In the genomic region with DNA sequence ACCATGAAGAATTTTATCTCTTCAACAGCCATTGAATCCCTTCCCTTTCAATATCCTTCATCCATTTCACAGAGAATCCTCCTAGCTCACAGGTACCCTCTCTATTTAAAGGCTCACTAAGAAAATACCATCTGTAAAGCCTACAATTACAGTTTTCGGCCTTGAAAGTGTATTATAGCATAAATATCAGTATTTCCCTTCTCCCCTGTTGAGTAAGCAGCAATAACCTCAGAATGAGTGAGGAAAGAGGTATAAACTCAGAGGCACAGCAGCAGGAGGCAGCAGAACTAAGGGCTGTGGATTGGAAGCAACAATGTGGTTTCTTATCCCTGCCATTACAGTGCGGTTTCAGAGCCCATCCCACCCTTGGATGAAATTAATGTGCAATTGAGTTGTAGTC, we compare ENCODE assay signal across 25 cellular contexts.
"Had no signal": no experiment of that assay in that cellular context is flagged by ENCODE, and none has a peak within 500 bp of the region (broad histone marks: within the 10 kb centered on the region; RNA-seq: fewer than 3 reads in every experiment).

No MANE protein-coding gene starts in this region.

- H3K9me3 ChIP-seq: colonic mucosa, esophagus muscularis mucosa, gastrocnemius medialis, gastroesophageal sphincter had no signal

- H3K27ac ChIP-seq: colonic mucosa, coronary artery, epithelial cell of prostate, esophagus muscularis mucosa, esophagus squamous epithelium, foreskin keratinocyte, gastrocnemius medialis, gastroesophageal sphincter, heart left ventricle, heart right ventricle had no signal

- ATAC-seq: effector memory CD8-positive, alpha-beta T cell; esophagus mucosa; foreskin keratinocyte; gastrocnemius medialis; gastroesophageal sphincter; heart left ventricle; heart right ventricle had no signal

- H3K27me3 Mint-ChIP-seq: dendritic cell treated with granulocyte-macrophage colony-stimulating factor and Interleukin-4, amounts not matched to agents 40 ng/mL and 50 ng/mL, for 4 days; effector memory CD8-positive, alpha-beta T cell had no signal

- H3K4me3 Mint-ChIP-seq: dendritic cell treated with granulocyte-macrophage colony-stimulating factor and Interleukin-4, amounts not matched to agents 40 ng/mL and 50 ng/mL, for 4 days; effector memory CD8-positive, alpha-beta T cell; endodermal cell had no signal

- H3K4me1 ChIP-seq: colonic mucosa, esophagus muscularis mucosa, esophagus squamous epithelium, foreskin keratinocyte, gastrocnemius medialis, gastroesophageal sphincter, heart left ventricle, heart right ventricle had no signal

- H3K4me3 ChIP-seq: colonic mucosa, coronary artery, dorsolateral prefrontal cortex, esophagus muscularis mucosa, esophagus squamous epithelium, gastrocnemius medialis, gastroesophageal sphincter, heart left ventricle, heart right ventricle had no signal

- DNase-seq: colonic mucosa; cortex of kidney; dermis blood vessel endothelial cell; effector CD4-positive, alpha-beta T cell; effector CD8-positive, alpha-beta T cell; effector memory CD4-positive, alpha-beta T cell; effector memory CD8-positive, alpha-beta T cell; endodermal cell; erythroblast; esophagus squamous epithelium; foreskin fibroblast; foreskin keratinocyte; foreskin melanocyte; gastrocnemius medialis; glutamatergic neuron; head of caudate nucleus; heart left ventricle; heart right ventricle had no signal

- H3K27ac Mint-ChIP-seq: dendritic cell treated with granulocyte-macrophage colony-stimulating factor and Interleukin-4, amounts not matched to agents 40 ng/mL and 50 ng/mL, for 4 days; effector memory CD8-positive, alpha-beta T cell; endodermal cell had no signal

- H3K4me1 Mint-ChIP-seq: endodermal cell had no signal

- H3K36me3 ChIP-seq: colonic mucosa, esophagus muscularis mucosa, esophagus squamous epithelium, gastrocnemius medialis, gastroesophageal sphincter, heart left ventricle, heart right ventricle had no signal

- H3K27me3 ChIP-seq: colonic mucosa, dorsolateral prefrontal cortex, esophagus muscularis mucosa, esophagus squamous epithelium, foreskin keratinocyte, gastrocnemius medialis, gastroesophageal sphincter, heart left ventricle had no signal

- H3K9me3 Mint-ChIP-seq: endodermal cell had no signal
